Comparison of ENCODE assay signal across 15 cellular contexts in the genomic region with DNA sequence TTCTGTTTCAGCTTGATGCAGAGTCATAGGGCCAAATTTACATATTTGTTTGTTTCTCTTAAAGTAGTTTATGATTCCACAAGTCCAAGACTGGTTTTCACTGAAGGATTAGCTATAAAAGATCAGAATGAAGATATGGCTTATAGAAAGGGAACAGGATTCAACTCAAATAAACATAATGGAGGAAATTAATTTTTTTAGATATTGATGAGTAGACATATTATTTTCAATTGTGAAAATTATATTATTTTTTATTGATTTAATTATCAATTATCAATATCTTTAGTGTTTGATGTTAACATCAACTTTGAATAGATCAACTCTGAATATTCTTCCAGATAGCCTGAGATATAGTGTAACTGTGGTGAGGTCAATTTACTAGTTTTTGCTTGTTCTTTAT.
DNase-seq lines count a peak whose midpoint lies in the region; ATAC-seq, FAIRE-seq and TF ChIP-seq lines count a peak whose summit lies in the region.
"Had no signal": no experiment of that assay in that cellular context is flagged by ENCODE, and none has a peak within 500 bp of the region (broad histone marks: within the 10 kb centered on the region; RNA-seq: fewer than 3 reads in every experiment).

No MANE protein-coding gene starts in this region.

- no peak overlapping the region for H3K4me3 ChIP-seq in smooth muscle cell
- H3K4me3 ChIP-seq: BLaER1 had no signal

- H4K20me1 ChIP-seq in smooth muscle cell (ENCODE audit: low read depth): no peaks in the 10 kb centered on the region

- no peak for DNase-seq in RCC 7860 (ENCODE audit: low spot score)
- no peak for DNase-seq in frontal cortex (ENCODE audit: low spot score in 2 of 2)
- DNase-seq in anterior cingulate cortex (lab: John Stamatoyannopoulos, UW): no peak
- DNase-seq in smooth muscle cell (lab: John Stamatoyannopoulos, UW; ENCODE audit: unreplicated experiment): no peak
- DNase-seq: CD4-positive, alpha-beta memory T cell; DMS153; DMS79; GF-D8; GOT3; H7; KG1 had no signal

- FAIRE-seq in G401.6 (lab: Jason Lieb, UNC) (peak; percentile 34), RCC 7860 (lab: Jason Lieb, UNC) (peak; percentile 31), frontal cortex (lab: Jason Lieb, UNC) (peak; percentile 49)

- H3K4me1 ChIP-seq in smooth muscle cell (ENCODE audit: low read depth): no peaks in the 10 kb centered on the region
- H3K4me1 ChIP-seq: BLaER1 had no signal

- H3K27ac ChIP-seq in smooth muscle cell (ENCODE audit: low read depth): no peak overlapping the region
- H3K27ac ChIP-seq: BLaER1, HL-60 had no signal

- H3K9ac ChIP-seq in smooth muscle cell (ENCODE audit: low read depth): no peak overlapping the region
- H3K9ac ChIP-seq: BLaER1 had no signal

- H3K4me2 ChIP-seq in smooth muscle cell: no peak overlapping the region
- H3K4me2 ChIP-seq: BLaER1 had no signal

- H3K9me3 ChIP-seq in smooth muscle cell (replicated peaks; ENCODE audit: low read depth): no peaks in the 10 kb centered on the region
- H3K9me3 ChIP-seq: BLaER1 had no signal

- H2AFZ ChIP-seq in smooth muscle cell (ENCODE audit: low read depth): no peak overlapping the region

- H3K27me3 ChIP-seq in smooth muscle cell (ENCODE audit: low read depth): no peaks in the 10 kb centered on the region
- H3K27me3 ChIP-seq: BLaER1 had no signal

- H3K36me3 ChIP-seq in smooth muscle cell (ENCODE audit: low read depth): no peaks in the 10 kb centered on the region
- H3K36me3 ChIP-seq: BLaER1 had no signal

- peaks cover 8% of the 10 kb centered on the region for H3K79me2 ChIP-seq in smooth muscle cell (ENCODE audit: low read depth)

- H3F3A ChIP-seq in smooth muscle cell (ENCODE audit: low read depth): no peaks in the 10 kb centered on the region

- no peak for TF ChIP-seq CTCF in smooth muscle cell (IDR thresholded peaks at IDR 0.05; ENCODE audit: borderline replicate concordance, insufficient read depth, poor library complexity, severe bottlenecking)

- ATAC-seq in HG03460 (IDR thresholded peaks at IDR 0.05; ENCODE audit: unreplicated experiment): no peak
